16 cellular contexts compared by ENCODE assay signal in the genomic region with DNA sequence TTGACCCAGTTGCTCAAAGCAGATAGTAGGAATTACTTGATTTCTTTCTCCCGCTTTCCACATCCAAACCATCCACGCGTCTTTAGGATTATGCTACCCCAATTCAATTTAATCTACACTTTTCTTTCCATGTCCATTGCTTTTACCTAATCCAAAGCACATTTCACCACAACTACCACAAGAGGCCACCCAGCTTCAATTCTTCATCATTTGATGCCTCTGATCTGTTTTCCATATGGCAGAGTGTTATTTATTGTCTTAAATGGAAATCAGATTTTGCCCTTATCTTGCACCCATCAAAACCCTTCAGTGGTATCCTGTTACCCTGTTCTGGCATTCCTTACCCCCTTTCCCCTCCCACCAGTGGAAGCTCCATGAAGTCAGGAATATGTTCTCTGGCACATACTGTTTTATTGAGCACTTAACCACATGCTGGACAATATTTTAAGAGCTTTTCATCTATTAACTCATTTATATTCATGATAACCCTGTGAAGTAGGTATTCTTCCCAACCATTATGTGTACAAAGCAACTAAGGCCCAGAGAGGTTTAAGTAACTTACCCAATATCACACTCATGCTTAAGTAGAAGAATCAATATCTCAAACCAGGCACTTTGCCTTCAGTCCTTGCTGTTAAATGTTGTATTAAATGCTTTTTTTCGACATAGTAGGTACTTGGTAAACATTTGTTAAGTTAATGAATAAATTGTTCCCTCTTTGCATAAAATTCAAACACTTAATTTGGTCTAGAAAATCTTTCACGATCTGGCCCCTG. TPM values are rescaled to one million over a fixed set of nuclear protein-coding genes. Genes with fewer than 3 reads are reported as not detected.
DNase-seq lines count a peak whose midpoint lies in the region; ATAC-seq and TF ChIP-seq lines count a peak whose summit lies in the region.
"Had no signal": no experiment of that assay in that cellular context is flagged by ENCODE, and none has a peak within 500 bp of the region (broad histone marks: within the 10 kb centered on the region; RNA-seq: fewer than 3 reads in every experiment).

No MANE protein-coding gene starts in this region.

- TF ChIP-seq CTCF in HCT116 (IDR thresholded peaks at IDR 0.05 in 2 of 3, conservative IDR thresholded peaks at IDR 0.05 in 1 of 3; ENCODE audit: borderline replicate concordance in 1 of 3, insufficient read depth in 1 of 3, low read depth in 2 of 3, low read length in 2 of 3) (no peak), fibroblast of mammary gland (conservative IDR thresholded peaks at IDR 0.05; ENCODE audit: control insufficient read depth, insufficient read depth, low read depth, low read length) (peak; percentile 7), osteocyte (IDR thresholded peaks at IDR 0.05) (no peak)

- no peak for DNase-seq in HCT116 (ENCODE audit: low read depth, low spot score)
- DNase-seq in SK-N-DZ (ENCODE audit: low spot score): peak; percentile 22
- no peak for DNase-seq in fibroblast of mammary gland (ENCODE audit: low read depth)
- DNase-seq in osteocyte (ENCODE audit: extremely low spot score, unreplicated experiment): no peak
- DNase-seq in MG63: no peak
- no peak for DNase-seq in midbrain (lab: John Stamatoyannopoulos, UW)
- DNase-seq in activated T-cell treated with anti-CD3 and anti-CD28 coated beads, Interleukin-2, amount 50 U/mL, for 1 hour: no peak
- DNase-seq: amygdala, colonic mucosa, glutamatergic neuron, NCI-H1105, testis had no signal

- CTCF ChIA-PET in HCT116 (lab: Charles Lee): interaction anchor here (1.0 kb wide), 1 partner anchor 91 kb away, joined by 3 read pairs; no protein-coding TSS in a partner anchor

- H4K20me1 ChIP-seq in HCT116 (ENCODE audit: insufficient read depth): no peaks in the 10 kb centered on the region

- RAD21 ChIA-PET in HCT116 (lab: Charles Lee; ENCODE audit: low non-redundant PET in 1 of 2, low total read pairs in 2 of 2, uncharacterized antibody in 2 of 2, unreplicated experiment in 2 of 2): no interaction called here

- H3K9ac ChIP-seq in HCT116 (ENCODE audit: low read length): no peak overlapping the region

- H3K27ac ChIP-seq in HCT116 (ENCODE audit: low read depth, low read length): no peak overlapping the region
- H3K27ac ChIP-seq: colonic mucosa, testis, WERI-Rb-1 had no signal

- no peaks in the 10 kb centered on the region for H3K4me1 ChIP-seq in HCT116 (ENCODE audit: control insufficient read depth in 1 of 2, insufficient read depth in 2 of 2, low read length in 2 of 2)
- H3K4me1 ChIP-seq: colonic mucosa, testis had no signal

- H3K4me3 Mint-ChIP-seq in osteocyte (ENCODE audit: unreplicated experiment): no peak overlapping the region
- H3K4me3 Mint-ChIP-seq: mesothelial cell of epicardium had no signal

- H3K36me3 Mint-ChIP-seq in osteocyte (ENCODE audit: unreplicated experiment): peaks cover 17% of the 10 kb centered on the region

- BruUV-seq in HCT116 (replicated peaks; lab: Mats Ljungman, UMichigan): no TSS peak

- H2AFZ ChIP-seq in HCT116 (ENCODE audit: low read depth, low read length, poor library complexity, severe bottlenecking): no peak overlapping the region

- peak overlapping the region; percentile 20 for H3K27ac Mint-ChIP-seq in osteocyte (ENCODE audit: unreplicated experiment)
- H3K27ac Mint-ChIP-seq: IgD-negative memory B cell, mesothelial cell of epicardium had no signal

- H3K4me2 ChIP-seq in HCT116 (ENCODE audit: low read length): no peak overlapping the region

- H3K9me3 Mint-ChIP-seq in osteocyte (ENCODE audit: unreplicated experiment): no peaks in the 10 kb centered on the region
- H3K9me3 Mint-ChIP-seq: IgD-negative memory B cell, mesothelial cell of epicardium had no signal

- intact Hi-C loops in HCT116 (cut with micrococcal nuclease): no loop called here

- H3K27me3 Mint-ChIP-seq in osteocyte (ENCODE audit: unreplicated experiment): no peaks in the 10 kb centered on the region
- H3K27me3 Mint-ChIP-seq: IgD-negative memory B cell had no signal

- H3K36me3 ChIP-seq in HCT116 (ENCODE audit: control insufficient read depth in 1 of 2, insufficient read depth in 2 of 2, low read length in 2 of 2): no peaks in the 10 kb centered on the region
- peaks cover 22% of the 10 kb centered on the region for H3K36me3 ChIP-seq in MG63
- H3K36me3 ChIP-seq: colonic mucosa, WERI-Rb-1 had no signal

- TF ChIP-seq RAD21 in HCT116 (IDR thresholded peaks at IDR 0.05; ENCODE audit: low read depth): peak; percentile 19; the same call in 1 of the 2 replicates

- H3K4me1 Mint-ChIP-seq in osteocyte (ENCODE audit: unreplicated experiment): peaks cover 53% of the 10 kb centered on the region

- no peak for TF ChIP-seq POLR2A in HCT116 (IDR thresholded peaks at IDR 0.05; ENCODE audit: borderline replicate concordance, extremely low read depth, insufficient read depth, insufficient read length)

- H3K9me3 ChIP-seq in HCT116 (ENCODE audit: control insufficient read depth in 1 of 2, insufficient read depth in 1 of 2, low read depth in 1 of 2, low read length in 2 of 2) (no peaks in the 10 kb centered on the region), MG63 (no peaks in the 10 kb centered on the region)
- H3K9me3 ChIP-seq: colonic mucosa, testis had no signal

- H3K4me3 ChIP-seq in HCT116 (replicated peaks in 1 of 2; ENCODE audit: low read depth in 1 of 2, low read length in 2 of 2) (no peak overlapping the region), fibroblast of mammary gland (ENCODE audit: control insufficient read depth, low read depth, low read length) (no peak overlapping the region), MG63 (no peak overlapping the region)
- H3K4me3 ChIP-seq: colonic mucosa, testis had no signal

- POLR2A ChIA-PET in HCT116 (lab: Charles Lee): no interaction called here

- H3K79me2 ChIP-seq in HCT116 (ENCODE audit: insufficient read depth, low read length): peaks cover 3% of the 10 kb centered on the region; the same call in 1 of the 2 replicates

- H3K27me3 ChIP-seq in HCT116 (ENCODE audit: insufficient read depth, low read length) (no peaks in the 10 kb centered on the region), MG63 (no peaks in the 10 kb centered on the region)
- H3K27me3 ChIP-seq: colonic mucosa, testis had no signal

- ATAC-seq in HCT116 (no peak), GM19351 (IDR thresholded peaks at IDR 0.05; ENCODE audit: unreplicated experiment) (no peak)

- H3K9me2 ChIP-seq in HCT116 (ENCODE audit: insufficient read depth): no peaks in the 10 kb centered on the region; the same call in 1 of the 2 replicates

TF ChIP-seq in HCT116, 20 proteins besides CTCF, POLR2A, EP300 and RAD21:
- TF ChIP-seq, protein P1, sequence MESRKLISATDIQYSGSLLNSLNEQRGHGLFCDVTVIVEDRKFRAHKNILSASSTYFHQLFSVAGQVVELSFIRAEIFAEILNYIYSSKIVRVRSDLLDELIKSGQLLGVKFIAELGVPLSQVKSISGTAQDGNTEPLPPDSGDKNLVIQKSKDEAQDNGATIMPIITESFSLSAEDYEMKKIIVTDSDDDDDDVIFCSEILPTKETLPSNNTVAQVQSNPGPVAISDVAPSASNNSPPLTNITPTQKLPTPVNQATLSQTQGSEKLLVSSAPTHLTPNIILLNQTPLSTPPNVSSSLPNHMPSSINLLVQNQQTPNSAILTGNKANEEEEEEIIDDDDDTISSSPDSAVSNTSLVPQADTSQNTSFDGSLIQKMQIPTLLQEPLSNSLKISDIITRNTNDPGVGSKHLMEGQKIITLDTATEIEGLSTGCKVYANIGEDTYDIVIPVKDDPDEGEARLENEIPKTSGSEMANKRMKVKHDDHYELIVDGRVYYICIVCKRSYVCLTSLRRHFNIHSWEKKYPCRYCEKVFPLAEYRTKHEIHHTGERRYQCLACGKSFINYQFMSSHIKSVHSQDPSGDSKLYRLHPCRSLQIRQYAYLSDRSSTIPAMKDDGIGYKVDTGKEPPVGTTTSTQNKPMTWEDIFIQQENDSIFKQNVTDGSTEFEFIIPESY (IDR thresholded peaks at IDR 0.05; ENCODE audit: extremely low read depth, insufficient replicate concordance, low read length): no peak
- TF ChIP-seq TCF7L2 (IDR thresholded peaks at IDR 0.05; ENCODE audit: borderline replicate concordance, extremely low read depth, insufficient read depth, insufficient read length) (no peak), EZH2phosphoT487 (IDR thresholded peaks at IDR 0.05; ENCODE audit: borderline replicate concordance) (no peak)
TF ChIP-seq in HCT116: peak in this region for 0.

RNA-seq across cellular contexts. Expression of a gene that starts 34.6 kb away (rescaled TPM):
- 77.2 TPM for total RNA-seq in HCT116 (2021; ENCODE audit: unreplicated experiment)
- polyA plus RNA-seq in HCT116 (2012): 26.8 and 32.7 TPM in 2 replicates
- polyA plus RNA-seq in SK-N-DZ (2014; cell fraction: cytosol; rRNA removed): 81.1 and 81.9 TPM in 2 replicates
- 29.8 and 49.4 TPM in 2 replicates for polyA plus RNA-seq in SK-N-DZ (2014; cell fraction: nucleus; rRNA removed)
- 369 and 370 TPM in 2 replicates for total RNA-seq in osteocyte
- 348 and 588 TPM in 2 replicates for total RNA-seq in MG63 (2014; rRNA removed; shearing (Covaris generic); ENCODE audit: low replicate concordance)
